ENCODE assay signal across 6 cellular contexts in genomic region chr14:85205875-85206274, GRCh38.
"Had no signal": no experiment of that assay in that cellular context is flagged by ENCODE, and none has a peak within 500 bp of the region (broad histone marks: within the 10 kb centered on the region; RNA-seq: fewer than 3 reads in every experiment).

No MANE protein-coding gene starts in this region.

- DNase-seq: H9, HCEC 1CT, IMR-90, KG1 had no signal

- H3K4me3 ChIP-seq: GM23338, K562 had no signal

- ATAC-seq: GM23338, K562 had no signal
